Comparison of ENCODE assay signal across 8 cellular contexts in genomic region chr7:116211913-116212596, GRCh38. TPM values are rescaled to one million over a fixed set of nuclear protein-coding genes. Genes with fewer than 3 reads are reported as not detected.
DNase-seq lines count a peak whose midpoint lies in the region; ATAC-seq and TF ChIP-seq lines count a peak whose summit lies in the region.

No MANE protein-coding gene starts in this region.

- intact Hi-C loops in heart left ventricle (cut with DNase I) (loop anchor here in 2 of 10 donors (2.0 kb wide), 2 partner anchors 17 to 19 kb away; no protein-coding TSS in a partner anchor), left ventricle myocardium superior (cut with micrococcal nuclease) (no loop called here), upper lobe of right lung (cut with DNase I) (no loop called here), head of caudate nucleus (cut with DNase I) (no loop called here)

- WGBS in heart left ventricle, 4 donors, result 60 to 74% (median 71%) methylated on average over 7 of the region's 7 CpGs

- TF ChIP-seq POLR2A in heart left ventricle (IDR thresholded peaks at IDR 0.05), result no peak

- H3K4me3 ChIP-seq in heart left ventricle (peak overlapping the region in 10 of 12 donors; percentile 58 to 87 (median 80)), upper lobe of right lung (peak overlapping the region; percentile 67)

- H3K9me3 ChIP-seq in heart left ventricle (no peaks in the 10 kb centered on the region), upper lobe of right lung (no peaks in the 10 kb centered on the region)

- DNase-seq in heart left ventricle (no peak), left ventricle myocardium superior (no peak), amniotic epithelial cell (ENCODE audit: low read depth) (peak; percentile 58), lung microvascular endothelial cell (ENCODE audit: low read depth in 2 of 2) (peak; percentile 59 to 65), upper lobe of right lung (no peak), activated gamma-delta T cell treated with Interleukin-2 at 50 U/mL for 16 hours (no peak), amniotic stem cell (lab: John Stamatoyannopoulos, UW) (no peak), head of caudate nucleus (no peak)

- H3K27ac ChIP-seq in heart left ventricle (peak overlapping the region in 11 of 12 donors; percentile 47 to 97 (median 91)), upper lobe of right lung (peak overlapping the region; percentile 93)

- ATAC-seq in heart left ventricle (no peak), left ventricle myocardium superior (no peak), upper lobe of right lung (no peak)

- peaks cover 0 to 56% (median 23%) of the 10 kb centered on the region in 12 donors for H3K4me1 ChIP-seq in heart left ventricle
- peaks cover 2% of the 10 kb centered on the region for H3K4me1 ChIP-seq in upper lobe of right lung

- no peaks in the 10 kb centered on the region for H3K27me3 ChIP-seq in heart left ventricle
- H3K27me3 ChIP-seq in upper lobe of right lung, result no peaks in the 10 kb centered on the region

- TF ChIP-seq CTCF in heart left ventricle (IDR thresholded peaks at IDR 0.05) (no peak), upper lobe of right lung (IDR thresholded peaks at IDR 0.05) (no peak)

- no peaks in the 10 kb centered on the region for H3K36me3 ChIP-seq in heart left ventricle
- no peaks in the 10 kb centered on the region for H3K36me3 ChIP-seq in upper lobe of right lung

RNA-seq across cellular contexts. Expression of gene TES, which starts 1.7 kb away (rescaled TPM):
- 10 to 100 TPM; 15.6 to 42.2 (median 22.8) TPM for total RNA-seq in heart left ventricle
- 10 to 100 TPM; 10.3 to 66.9 TPM for polyA plus RNA-seq in heart left ventricle
- 26.2 TPM for total RNA-seq in left ventricle myocardium superior
- total RNA-seq in lung microvascular endothelial cell, result 62.7 and 78.0 TPM in 2 replicates
- 94.0 TPM for total RNA-seq in upper lobe of right lung

Comparison
In these comparisons a context has a peak if more than half of its experiments do, and no peak if none do; other contexts are left out.
1. DNase-seq: peak in amniotic epithelial cell (single experiment) and lung microvascular endothelial cell (2 of 2); none in heart left ventricle (0 of 5), left ventricle myocardium superior (single experiment), upper lobe of right lung (single experiment), activated gamma-delta T cell treated with Interleukin-2 at 50 U/mL for 16 hours (single experiment), amniotic stem cell (single experiment) and head of caudate nucleus (0 of 42).